8 cellular contexts compared by ENCODE assay signal in the genomic region with DNA sequence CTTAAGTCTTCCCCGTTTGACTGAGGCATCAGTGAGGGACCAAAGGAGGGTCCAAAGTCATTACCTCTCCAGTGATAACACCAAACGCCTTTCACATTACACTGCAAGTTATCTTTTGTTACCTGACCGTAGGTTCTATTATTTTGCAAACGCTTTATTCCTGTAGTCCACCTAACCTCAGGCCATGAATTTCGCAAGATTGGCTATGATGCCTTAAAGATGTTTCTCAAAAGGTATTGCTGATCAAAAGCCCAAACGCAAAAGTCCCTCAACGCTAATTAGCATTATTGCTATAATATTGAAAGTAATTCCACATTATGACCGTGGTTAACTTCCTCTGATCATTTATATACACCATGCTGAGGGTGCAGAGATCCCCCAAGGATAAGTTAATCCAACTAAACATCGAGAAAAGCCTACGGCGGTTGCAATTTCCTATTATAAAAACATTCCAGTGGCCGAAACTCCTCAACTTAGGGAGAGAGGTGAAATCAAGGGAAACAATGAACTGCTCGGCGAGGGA. TPM values are rescaled to one million over a fixed set of nuclear protein-coding genes. Genes with fewer than 3 reads are reported as not detected.
DNase-seq lines count a peak whose midpoint lies in the region; ATAC-seq and TF ChIP-seq lines count a peak whose summit lies in the region.

No MANE protein-coding gene starts in this region.

- CTCF ChIA-PET in mammary epithelial cell (lab: Charles Lee; ENCODE audit: low non-redundant PET), result no interaction called here

- peaks cover 32% of the 10 kb centered on the region for H3K79me2 ChIP-seq in mammary epithelial cell (ENCODE audit: insufficient read depth, low read length)

- no peaks in the 10 kb centered on the region for H4K20me1 ChIP-seq in mammary epithelial cell (ENCODE audit: insufficient read depth, low read length)

- H3K4me3 ChIP-seq in GM12875 (ENCODE audit: low read depth, low read length), result peak overlapping the region; percentile 99
- peak overlapping the region; percentile 80 to 94 (median 83) for H3K4me3 ChIP-seq in mammary epithelial cell (replicated peaks in 1 of 3; ENCODE audit: insufficient read depth in 1 of 3, low read depth in 2 of 3, low read length in 3 of 3)
- peak overlapping the region; percentile 77 to 95 for H3K4me3 ChIP-seq in muscle layer of duodenum (ENCODE audit: low read depth in 1 of 2, low read length in 2 of 2)

- peak overlapping the region; percentile 90 for H3K4me2 ChIP-seq in mammary epithelial cell (ENCODE audit: insufficient read depth, low read depth, low read length)

- TF ChIP-seq CTCF in GM12875 (IDR thresholded peaks at IDR 0.05; ENCODE audit: borderline replicate concordance, insufficient read depth, low read depth, low read length) (no peak), mammary epithelial cell (conservative IDR thresholded peaks at IDR 0.05 in 1 of 2, IDR thresholded peaks at IDR 0.05 in 1 of 2; ENCODE audit: extremely low read depth in 1 of 2, insufficient read depth in 1 of 2, low read depth in 1 of 2, low read length in 2 of 2) (no peak)

- peak overlapping the region; percentile 89 for H3K9ac ChIP-seq in mammary epithelial cell (ENCODE audit: insufficient read depth, low read length)

- ATAC-seq in GM18909 (IDR thresholded peaks at IDR 0.05; ENCODE audit: poor library complexity, unreplicated experiment) (no peak), GM21447 (IDR thresholded peaks at IDR 0.05; ENCODE audit: unreplicated experiment) (no peak), HG03045 (IDR thresholded peaks at IDR 0.05; ENCODE audit: unreplicated experiment) (no peak), HG03280 (IDR thresholded peaks at IDR 0.05; ENCODE audit: unreplicated experiment) (no peak)

- peak overlapping the region; percentile 82 for H3K27ac ChIP-seq in mammary epithelial cell (ENCODE audit: insufficient read depth, low read depth, low read length)
- H3K27ac ChIP-seq in muscle layer of duodenum (ENCODE audit: low read length), result no peak overlapping the region

- BruUV-seq in mammary epithelial cell (replicated peaks; lab: Mats Ljungman, UMichigan), result no TSS peak

- H3K27me3 ChIP-seq in mammary epithelial cell (ENCODE audit: insufficient read depth, low read length) (no peaks in the 10 kb centered on the region), muscle layer of duodenum (ENCODE audit: low read depth, low read length) (no peaks in the 10 kb centered on the region)

- dilution Hi-C loops in mammary epithelial cell (cut with HindIII; ENCODE audit: low sequenced_read_pairs), result loop anchor here (5.0 kb wide), 2 partner anchors 34 to 91 kb away; a partner anchor contains a TSS

- in situ Hi-C loops in mammary epithelial cell (cut with MboI; ENCODE audit: low sequenced_read_pairs in 2 of 2), result no loop called here

- H2AFZ ChIP-seq in mammary epithelial cell (ENCODE audit: low read depth, low read length), result peak overlapping the region; percentile 99

- intact Hi-C loops in mammary epithelial cell (cut with micrococcal nuclease), result loop anchor here (5.0 kb wide), 2 partner anchors 64 to 251 kb away; a partner anchor contains a TSS

- H3K9me3 ChIP-seq in mammary epithelial cell (replicated peaks; ENCODE audit: insufficient read depth, low read length) (no peaks in the 10 kb centered on the region), muscle layer of duodenum (ENCODE audit: control insufficient read depth in 1 of 2, low read length in 2 of 2) (no peaks in the 10 kb centered on the region)

- WGBS in mammary epithelial cell (ENCODE audit: low coverage, missing lambda C conversion rate), result 4% methylated on average over 14 of the region's 14 CpGs

- H3K36me3 ChIP-seq in mammary epithelial cell (ENCODE audit: insufficient read depth, low read length) (no peaks in the 10 kb centered on the region), muscle layer of duodenum (ENCODE audit: control insufficient read depth in 1 of 2, insufficient read depth in 2 of 2, low read length in 2 of 2) (no peaks in the 10 kb centered on the region)

- DNase-seq in KG1 (lab: John Stamatoyannopoulos, UW) (peak; percentile 49), mammary epithelial cell (peak; percentile 28)

- H3K4me1 ChIP-seq in mammary epithelial cell (ENCODE audit: insufficient read depth, low read length), result peaks cover 5% of the 10 kb centered on the region
- H3K4me1 ChIP-seq in muscle layer of duodenum (ENCODE audit: control insufficient read depth in 1 of 2, insufficient read depth in 2 of 2, low read length in 2 of 2), result peaks cover 0 to 7% of the 10 kb centered on the region in 2 donors

RNA-seq across cellular contexts. Expression of a gene that starts 0.6 kb away (rescaled TPM):
- total RNA-seq in mammary epithelial cell, result 10 to 100 TPM in 1 of 2 donors, 1 to 10 TPM in 1; 3.8 to 10.3 TPM
- polyA plus RNA-seq in mammary epithelial cell, result 3.3 TPM
- polyA minus RNA-seq in mammary epithelial cell, result 8.9 TPM

RNA-seq across cellular contexts. Expression of a gene that starts 56.2 kb away (rescaled TPM):
- 10 to 100 TPM; 18.8 to 20.1 TPM for total RNA-seq in mammary epithelial cell
- 6.6 TPM for polyA plus RNA-seq in mammary epithelial cell
- 2.0 TPM for polyA minus RNA-seq in mammary epithelial cell
